In genomic region chr12:43407816-43408645, GRCh38 we compare ENCODE assay signal across 2 cellular contexts.
TF ChIP-seq lines count a peak whose summit lies in the region.

No MANE protein-coding gene starts in this region.

TF ChIP-seq in HCT116, 20 proteins besides CTCF, POLR2A, EP300 and RAD21 (continued from another document):
- TF ChIP-seq YY1 (IDR thresholded peaks at IDR 0.05; ENCODE audit: extremely low read depth, insufficient replicate concordance, low read depth, low read length): no peak

TF ChIP-seq in IMR-90, 13 proteins besides CTCF, POLR2A, EP300 and RAD21 (continued from another document):
- TF ChIP-seq USF2 (IDR thresholded peaks at IDR 0.05; ENCODE audit: low read depth, low read length): no peak
- no peak for TF ChIP-seq NFE2L2 (IDR thresholded peaks at IDR 0.05; ENCODE audit: low read depth, low read length)
- TF ChIP-seq CEBPB (IDR thresholded peaks at IDR 0.05; ENCODE audit: low read depth, low read length): no peak
- TF ChIP-seq SMC3 (IDR thresholded peaks at IDR 0.05; ENCODE audit: low read depth, low read length): no peak
- TF ChIP-seq MAZ (IDR thresholded peaks at IDR 0.05; ENCODE audit: borderline replicate concordance, low read depth, low read length): no peak
- no peak for TF ChIP-seq ELK1 (IDR thresholded peaks at IDR 0.05; ENCODE audit: borderline replicate concordance, low read depth, low read length)
- no peak for TF ChIP-seq RFX5 (IDR thresholded peaks at IDR 0.05; ENCODE audit: low read depth, low read length)
- no peak for TF ChIP-seq CHD1 (IDR thresholded peaks at IDR 0.05; ENCODE audit: low read depth, low read length)
- TF ChIP-seq BHLHE40 (IDR thresholded peaks at IDR 0.05; ENCODE audit: low read depth, low read length): no peak
- TF ChIP-seq FOS (IDR thresholded peaks at IDR 0.05; ENCODE audit: low read depth, low read length): no peak
- no peak for TF ChIP-seq RCOR1 (IDR thresholded peaks at IDR 0.05; ENCODE audit: insufficient replicate concordance, low read length)
- TF ChIP-seq MXI1 (IDR thresholded peaks at IDR 0.05; ENCODE audit: borderline replicate concordance, low read depth, low read length): no peak
